8 cellular contexts compared by ENCODE assay signal in genomic region chr1:9413877-9414213, GRCh38.
DNase-seq lines count a peak whose midpoint lies in the region; ATAC-seq and TF ChIP-seq lines count a peak whose summit lies in the region.

No MANE protein-coding gene starts in this region.

- H2BK120ac ChIP-seq in IMR-90 (ENCODE audit: low read depth, low read length), result peak overlapping the region; percentile 93

- TF ChIP-seq CTCF in IMR-90 (conservative IDR thresholded peaks at IDR 0.05; ENCODE audit: low read depth, low read length), result no peak
- TF ChIP-seq CTCF in osteocyte (IDR thresholded peaks at IDR 0.05), result no peak
- no peak for TF ChIP-seq CTCF in Calu3 (IDR thresholded peaks at IDR 0.05; ENCODE audit: unreplicated experiment)
- no peak for TF ChIP-seq CTCF in nephron progenitor cell (IDR thresholded peaks at IDR 0.05)

- H2BK15ac ChIP-seq in IMR-90 (ENCODE audit: low read depth, low read length), result peak overlapping the region; percentile 64; the same call in 1 of the 3 replicates

- peak overlapping the region; percentile 85 for H3K23ac ChIP-seq in IMR-90 (ENCODE audit: low read depth, low read length)

- peak overlapping the region; percentile 53; the same call in 1 of the 2 replicates for H3K56ac ChIP-seq in IMR-90 (ENCODE audit: extremely low read depth, insufficient read depth, low read length)

- POLR2A ChIA-PET in IMR-90 (lab: Charles Lee; ENCODE audit: unreplicated experiment), result no interaction called here

- H3K27ac Mint-ChIP-seq in osteocyte (ENCODE audit: unreplicated experiment) (peak overlapping the region; percentile 90), Calu3 (ENCODE audit: unreplicated experiment) (no peak overlapping the region), nephron progenitor cell (no peak overlapping the region)

- no peaks in the 10 kb centered on the region for H4K20me1 ChIP-seq in IMR-90 (ENCODE audit: insufficient read depth, low read length)

- peaks cover 21% of the 10 kb centered on the region for H3K9me1 ChIP-seq in IMR-90 (ENCODE audit: insufficient read depth, low read length)

- peak; percentile 34 for DNase-seq in GM04503 (ENCODE audit: low read depth)
- peak; percentile 77 for DNase-seq in IMR-90
- no peak for DNase-seq in osteocyte (ENCODE audit: extremely low spot score, unreplicated experiment)
- DNase-seq in NCI-H526 treated with DMSO at 0.1 percent for 48 hours (lab: John Stamatoyannopoulos, UW), result no peak
- DNase-seq in activated CD4-positive, CD25-positive, alpha-beta regulatory T cell treated with anti-CD3 and anti-CD28 coated beads, Interleukin-2, amount 50 U/mL, for 72 hours, result no peak
- DNase-seq in Calu3, result no peak
- DNase-seq in nephron progenitor cell, result no peak

- peak overlapping the region; percentile 69 to 77 for H4K8ac ChIP-seq in IMR-90 (ENCODE audit: low read depth in 2 of 2, low read length in 2 of 2)

- peak overlapping the region; percentile 93 for H2AK9ac ChIP-seq in IMR-90 (replicated peaks; ENCODE audit: low read depth, low read length, poor library complexity)

- dilution Hi-C loops in IMR-90 (cut with HindIII; ENCODE audit: low sequenced_read_pairs, unreplicated experiment), result no loop called here

- peak overlapping the region; percentile 95 for H3K4ac ChIP-seq in IMR-90 (ENCODE audit: low read depth, low read length)

- H3K9me3 Mint-ChIP-seq in osteocyte (ENCODE audit: unreplicated experiment) (no peaks in the 10 kb centered on the region), Calu3 (ENCODE audit: low read depth, unreplicated experiment) (peaks cover 4% of the 10 kb centered on the region), nephron progenitor cell (peaks cover 5% of the 10 kb centered on the region)

- ATAC-seq in IMR-90 (ENCODE audit: low read depth), result peak; percentile 63

- no peak for TF ChIP-seq POLR2A in IMR-90 (IDR thresholded peaks at IDR 0.05; ENCODE audit: low read depth, low read length)

- H4K5ac ChIP-seq in IMR-90 (ENCODE audit: low read depth, low read length), result peak overlapping the region; percentile 93

- H2AK5ac ChIP-seq in IMR-90 (ENCODE audit: low read depth, low read length), result peak overlapping the region; percentile 90

- H2BK20ac ChIP-seq in IMR-90 (ENCODE audit: low read depth, low read length), result peak overlapping the region; percentile 93

- peak overlapping the region; percentile 85 for H2AFZ ChIP-seq in IMR-90 (replicated peaks; ENCODE audit: low read length, poor library complexity)

- H3K27ac ChIP-seq in IMR-90 (ENCODE audit: insufficient read depth, low read length), result peak overlapping the region; percentile 95
- peak overlapping the region; percentile 95 to 97 for H3K27ac ChIP-seq in esophagus (ENCODE audit: low read depth in 2 of 2, low read length in 1 of 2)

- intact Hi-C loops in IMR-90 (cut with micrococcal nuclease) (no loop called here), Calu3 (cut with micrococcal nuclease; ENCODE audit: unreplicated experiment) (no loop called here)

- H3K9me3 ChIP-seq in IMR-90 (ENCODE audit: control insufficient read depth, insufficient read depth, low read length) (no peaks in the 10 kb centered on the region), esophagus (ENCODE audit: control insufficient read depth in 2 of 2, insufficient read depth in 1 of 2, low read depth in 1 of 2, low read length in 1 of 2) (no peaks in the 10 kb centered on the region)

- H3K36me3 Mint-ChIP-seq in osteocyte (ENCODE audit: unreplicated experiment), result no peaks in the 10 kb centered on the region
- H3K36me3 Mint-ChIP-seq in Calu3 (ENCODE audit: insufficient read depth, unreplicated experiment), result no peaks in the 10 kb centered on the region
- no peaks in the 10 kb centered on the region for H3K36me3 Mint-ChIP-seq in nephron progenitor cell (ENCODE audit: low read depth)

- in situ Hi-C loops in IMR-90 (cut with MboI; ENCODE audit: low sequenced_read_pairs), result no loop called here

- BruUV-seq in IMR-90 (replicated peaks; lab: Mats Ljungman, UMichigan) (no TSS peak), Calu3 (replicated peaks; lab: Mats Ljungman, UMichigan) (no TSS peak)

- peak overlapping the region; percentile 94 for H4K91ac ChIP-seq in IMR-90 (ENCODE audit: insufficient read depth, low read depth, low read length)

- peak overlapping the region; percentile 48 for H3K9ac ChIP-seq in IMR-90 (ENCODE audit: low read depth, low read length)

- H3K4me1 ChIP-seq in IMR-90 (ENCODE audit: control insufficient read depth, insufficient read depth, low read length) (peaks cover 18% of the 10 kb centered on the region), esophagus (ENCODE audit: control insufficient read depth in 2 of 2, insufficient read depth in 2 of 2, low read length in 1 of 2) (peaks cover 9 to 21% of the 10 kb centered on the region in 2 donors)

- H3K4me1 Mint-ChIP-seq in osteocyte (ENCODE audit: unreplicated experiment), result peaks cover 30% of the 10 kb centered on the region
- H3K4me1 Mint-ChIP-seq in Calu3 (ENCODE audit: low read depth, unreplicated experiment), result peaks cover 9% of the 10 kb centered on the region
- H3K4me1 Mint-ChIP-seq in nephron progenitor cell, result peaks cover 49% of the 10 kb centered on the region

- H3K4me3 Mint-ChIP-seq in osteocyte (ENCODE audit: unreplicated experiment), result no peak overlapping the region
- no peak overlapping the region for H3K4me3 Mint-ChIP-seq in Calu3 (ENCODE audit: low read depth, unreplicated experiment)
- no peak overlapping the region for H3K4me3 Mint-ChIP-seq in nephron progenitor cell

- WGBS in IMR-90 (ENCODE audit: extremely low coverage in 2 of 2, insufficient read length in 1 of 2), 2 experiments, result no CpG with 5 or more reads among the region's 4 CpGs
- 19 to 40% methylated on average over 4 of the region's 4 CpGs for WGBS in esophagus, 2 donors

- H3K27me3 ChIP-seq in IMR-90 (ENCODE audit: control insufficient read depth, insufficient read depth, low read length) (no peaks in the 10 kb centered on the region), esophagus (ENCODE audit: control insufficient read depth in 1 of 2, insufficient read depth in 2 of 2, low read length in 2 of 2) (no peaks in the 10 kb centered on the region)

- no peaks in the 10 kb centered on the region for H3K27me3 Mint-ChIP-seq in osteocyte (ENCODE audit: unreplicated experiment)
- H3K27me3 Mint-ChIP-seq in Calu3 (ENCODE audit: unreplicated experiment), result no peaks in the 10 kb centered on the region
- no peaks in the 10 kb centered on the region for H3K27me3 Mint-ChIP-seq in nephron progenitor cell (ENCODE audit: low read depth, poor library complexity)

- peak overlapping the region; percentile 87 for H3K18ac ChIP-seq in IMR-90 (ENCODE audit: low read depth, low read length)

- H3K36me3 ChIP-seq in IMR-90 (ENCODE audit: control insufficient read depth, insufficient read depth, low read length), result no peaks in the 10 kb centered on the region
- H3K36me3 ChIP-seq in esophagus (ENCODE audit: control insufficient read depth in 2 of 2, insufficient read depth in 2 of 2, low read length in 1 of 2), result no peaks in the 10 kb centered on the region

- H3K79me1 ChIP-seq in IMR-90 (ENCODE audit: low read depth in 1 of 2, low read length in 2 of 2), result peaks cover 0 to 5% of the 10 kb centered on the region in 2 experiments; a peak in 1 of 4 replicates

- CTCF ChIA-PET in IMR-90 (lab: Yijun Ruan, JAX) (no interaction called here), Calu3 (lab: Charles Lee) (interaction anchor here (1.1 kb wide), 1 partner anchor 8 kb away, joined by 5 read pairs; no protein-coding TSS in a partner anchor)

- H3K4me3 ChIP-seq in IMR-90 (ENCODE audit: insufficient read depth, low read depth, low read length) (no peak overlapping the region), esophagus (ENCODE audit: low read depth in 1 of 2, low read length in 2 of 2) (no peak overlapping the region)

- TF ChIP-seq RAD21 in IMR-90 (IDR thresholded peaks at IDR 0.05; ENCODE audit: low read length), result peak; percentile 11; the same call in 1 of the 2 replicates

- peak overlapping the region; percentile 87 for H2BK5ac ChIP-seq in IMR-90 (ENCODE audit: low read depth, low read length, poor library complexity, severe bottlenecking)

- peak overlapping the region; percentile 65 for H3K14ac ChIP-seq in IMR-90 (replicated peaks; ENCODE audit: low read depth, low read length)

- H3K4me2 ChIP-seq in IMR-90 (ENCODE audit: low read depth, low read length), result peak overlapping the region; percentile 61

TF ChIP-seq in IMR-90, 13 proteins besides CTCF, POLR2A, EP300 and RAD21:
- TF ChIP-seq MAZ (IDR thresholded peaks at IDR 0.05; ENCODE audit: borderline replicate concordance, low read depth, low read length) (peak; percentile 20; the same call in 1 of the 2 replicates), MAFK (IDR thresholded peaks at IDR 0.05; ENCODE audit: low read depth, low read length) (no peak)

Comparison
In these comparisons a context has a peak if more than half of its experiments do, and no peak if none do; other contexts are left out.
1. DNase-seq: peak in GM04503 (single experiment) and IMR-90 (single experiment); none in osteocyte (single experiment), NCI-H526 treated with DMSO at 0.1 percent for 48 hours (single experiment), activated CD4-positive, CD25-positive, alpha-beta regulatory T cell treated with anti-CD3 and anti-CD28 coated beads, Interleukin-2, amount 50 U/mL, for 72 hours (single experiment), Calu3 (single experiment) and nephron progenitor cell (single experiment).